Comparison of ENCODE assay signal across 21 cellular contexts in the genomic region with DNA sequence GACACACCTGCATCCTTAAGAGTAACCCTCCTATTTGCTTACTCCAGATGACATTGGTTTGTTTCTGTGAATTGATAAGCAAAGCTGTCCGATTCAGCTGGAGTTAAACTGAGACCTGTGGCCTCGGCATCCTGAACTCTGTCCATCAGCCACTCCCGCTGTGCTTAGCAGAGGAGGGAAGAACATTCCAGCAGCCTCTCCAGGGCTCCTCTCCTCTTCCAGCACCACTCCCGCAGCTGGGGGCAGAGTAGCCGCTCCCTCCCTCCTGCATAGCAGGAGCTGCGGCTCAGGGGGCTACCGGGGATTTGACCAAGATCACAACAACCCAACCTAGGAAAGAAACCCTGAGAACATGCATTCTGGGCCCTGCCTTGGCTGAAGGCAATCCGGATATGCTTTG. TPM values are rescaled to one million over a fixed set of nuclear protein-coding genes. Genes with fewer than 3 reads are reported as not detected.
DNase-seq lines count a peak whose midpoint lies in the region; ATAC-seq and TF ChIP-seq lines count a peak whose summit lies in the region.
"Had no signal": no experiment of that assay in that cellular context is flagged by ENCODE, and none has a peak within 500 bp of the region (broad histone marks: within the 10 kb centered on the region; RNA-seq: fewer than 3 reads in every experiment).

No MANE protein-coding gene starts in this region.

- TF ChIP-seq POLR2A in gastrocnemius medialis (IDR thresholded peaks at IDR 0.05): no peak

- H3K27ac Mint-ChIP-seq in WTC11: no peak overlapping the region
- H3K27ac Mint-ChIP-seq: CD4-positive, CD25-positive, alpha-beta regulatory T cell had no signal

- H3K27me3 Mint-ChIP-seq in WTC11 (ENCODE audit: low read depth): peaks cover 12% of the 10 kb centered on the region

- no peaks in the 10 kb centered on the region for H3K36me3 Mint-ChIP-seq in WTC11
- H3K36me3 Mint-ChIP-seq: CD4-positive, CD25-positive, alpha-beta regulatory T cell had no signal

- H3K4me3 Mint-ChIP-seq in WTC11: no peak overlapping the region
- H3K4me3 Mint-ChIP-seq: CD4-positive, CD25-positive, alpha-beta regulatory T cell had no signal

- intact Hi-C loops in left lung (cut with DNase I) (no loop called here), gastrocnemius medialis (cut with DNase I; ENCODE audit: low total_unique reads) (loop anchor here (10.0 kb wide), 1 partner anchor 830 kb away; no protein-coding TSS in a partner anchor)

- no peaks in the 10 kb centered on the region for H3K36me3 ChIP-seq in BLaER1 treated with 17β-estradiol and CSF1 and Interleukin-3, amounts not matched to agents 10 nM and 100 nM
- H3K36me3 ChIP-seq in left lung (no peaks in the 10 kb centered on the region), gastrocnemius medialis (no peaks in the 10 kb centered on the region), GM23248 (ENCODE audit: low read depth) (no peaks in the 10 kb centered on the region)

- H3K4me3 ChIP-seq in BLaER1 treated with 17β-estradiol and CSF1 and Interleukin-3, amounts not matched to agents 10 nM and 100 nM: peak overlapping the region in 1 of 10 experiments; percentile 27; a peak in 2 of 20 replicates
- no peak overlapping the region for H3K4me3 ChIP-seq in left lung
- H3K4me3 ChIP-seq in gastrocnemius medialis: no peak overlapping the region
- H3K4me3 ChIP-seq in GM23248: no peak overlapping the region
- H3K4me3 ChIP-seq: K562 had no signal

- in situ Hi-C loops in gastrocnemius medialis (cut with MboI; ENCODE audit: low sequenced_read_pairs in 4 of 4): no loop called here
- in situ Hi-C loops in GM23248 (cut with MboI): no loop called here

- H3K4me1 Mint-ChIP-seq in WTC11: peaks cover 23% of the 10 kb centered on the region
- H3K4me1 Mint-ChIP-seq: CD4-positive, CD25-positive, alpha-beta regulatory T cell had no signal

- H4K20me1 ChIP-seq in BLaER1 treated with 17β-estradiol and CSF1 and Interleukin-3, amounts not matched to agents 10 nM and 100 nM: no peaks in the 10 kb centered on the region; a peak in 1 of 22 replicates
- H4K20me1 ChIP-seq in GM23248 (ENCODE audit: insufficient read depth): no peaks in the 10 kb centered on the region

- ATAC-seq in WTC11: peak; percentile 70
- ATAC-seq in left lung: peak; percentile 53
- no peak for ATAC-seq in gastrocnemius medialis
- ATAC-seq: K562 had no signal

- no peaks in the 10 kb centered on the region for H3K9me3 ChIP-seq in BLaER1 treated with 17β-estradiol and CSF1 and Interleukin-3, amounts not matched to agents 10 nM and 100 nM (replicated peaks in 1 of 11)
- no peaks in the 10 kb centered on the region for H3K9me3 ChIP-seq in left lung
- H3K9me3 ChIP-seq in gastrocnemius medialis: no peaks in the 10 kb centered on the region
- H3K9me3 ChIP-seq in GM23248 (ENCODE audit: low read depth): no peaks in the 10 kb centered on the region
- H3K9me3 ChIP-seq: Caco-2 had no signal

- H3K4me2 ChIP-seq in BLaER1 treated with 17β-estradiol and CSF1 and Interleukin-3, amounts not matched to agents 10 nM and 100 nM: peak overlapping the region; percentile 45 to 90 (median 77)
- no peak overlapping the region for H3K4me2 ChIP-seq in GM23248 (ENCODE audit: unreplicated experiment)

- H2AFZ ChIP-seq in GM23248: no peak overlapping the region

- DNase-seq in WTC11 (ENCODE audit: low spot score): peak; percentile 16
- no peak for DNase-seq in left lung
- DNase-seq in gastrocnemius medialis: peak in 1 of 2 donors; percentile 53
- no peak for DNase-seq in T-helper 1 cell
- no peak for DNase-seq in NCI-H82 (lab: John Stamatoyannopoulos, UW)
- no peak for DNase-seq in kidney glomerular epithelial cell (lab: John Stamatoyannopoulos, UW)
- no peak for DNase-seq in GM23248
- DNase-seq: 8988T; Caco-2; CD4-positive, CD25-positive, alpha-beta regulatory T cell; GF-D8; GOT3; NCI-H1105 treated with DMSO at 0.1 percent for 48 hours; NCI-H1694; NCI-H748 treated with DMSO at 0.1 percent for 48 hours had no signal

- peak overlapping the region in 7 of 11 experiments; percentile 54 to 99 (median 76); a peak in 13 of 22 replicates for H3K27ac ChIP-seq in BLaER1 treated with 17β-estradiol and CSF1 and Interleukin-3, amounts not matched to agents 10 nM and 100 nM
- H3K27ac ChIP-seq in left lung (no peak overlapping the region), gastrocnemius medialis (peak overlapping the region; percentile 90 to 97 (median 94)), GM23248 (no peak overlapping the region)

- peaks cover 16 to 98% (median 93%) of the 10 kb centered on the region in 10 experiments for H3K4me1 ChIP-seq in BLaER1 treated with 17β-estradiol and CSF1 and Interleukin-3, amounts not matched to agents 10 nM and 100 nM
- H3K4me1 ChIP-seq in left lung (no peaks in the 10 kb centered on the region), gastrocnemius medialis (peaks cover 45 to 50% of the 10 kb centered on the region in 2 donors), GM23248 (ENCODE audit: insufficient read depth) (no peaks in the 10 kb centered on the region)
- H3K4me1 ChIP-seq: Caco-2 had no signal

- POLR2A ChIA-PET in WTC11 (lab: Charles Lee): no interaction called here

- H3K9me3 Mint-ChIP-seq in WTC11: no peaks in the 10 kb centered on the region
- H3K9me3 Mint-ChIP-seq: CD4-positive, CD25-positive, alpha-beta regulatory T cell had no signal

- 13 to 23% methylated on average over 8 of the region's 8 CpGs for WGBS in GM23248 (ENCODE audit: low coverage in 1 of 2, low lambda C conversion rate in 2 of 2, missing lambda C conversion rate in 2 of 2), 2 experiments

- peaks cover 0 to 6% (median 0%) of the 10 kb centered on the region in 11 experiments; a peak in 3 of 22 replicates for H3K27me3 ChIP-seq in BLaER1 treated with 17β-estradiol and CSF1 and Interleukin-3, amounts not matched to agents 10 nM and 100 nM
- H3K27me3 ChIP-seq in left lung: peaks cover 0 to 67% of the 10 kb centered on the region in 2 donors
- H3K27me3 ChIP-seq in gastrocnemius medialis: no peaks in the 10 kb centered on the region
- H3K27me3 ChIP-seq in GM23248 (replicated peaks; ENCODE audit: insufficient read depth): no peaks in the 10 kb centered on the region

- no peaks in the 10 kb centered on the region for H3K9me2 ChIP-seq in GM23248 (ENCODE audit: insufficient read depth)

- CTCF ChIA-PET in WTC11 (lab: Charles Lee): interaction anchor here (0.9 to 2.4 kb wide), 3 partner anchors 8 to 12 kb away, joined by 3 to 10 read pairs (median 4); a partner anchor contains a TSS

- no peaks in the 10 kb centered on the region for H3K79me2 ChIP-seq in GM23248 (ENCODE audit: insufficient read depth)

- TF ChIP-seq CTCF in WTC11 (IDR thresholded peaks at IDR 0.05) (no peak), left lung (IDR thresholded peaks at IDR 0.05) (no peak), gastrocnemius medialis (IDR thresholded peaks at IDR 0.05 in 4 of 5, conservative IDR thresholded peaks at IDR 0.05 in 1 of 5) (no peak)

- H3F3A ChIP-seq in GM23248 (ENCODE audit: insufficient read depth): no peaks in the 10 kb centered on the region

- peak overlapping the region in 7 of 11 experiments; percentile 48 to 72 (median 66); a peak in 14 of 22 replicates for H3K9ac ChIP-seq in BLaER1 treated with 17β-estradiol and CSF1 and Interleukin-3, amounts not matched to agents 10 nM and 100 nM
- no peak overlapping the region for H3K9ac ChIP-seq in GM23248

TF ChIP-seq in WTC11, 78 proteins besides CTCF, POLR2A, EP300 and RAD21 (continues in another document):
- TF ChIP-seq, protein P1, sequence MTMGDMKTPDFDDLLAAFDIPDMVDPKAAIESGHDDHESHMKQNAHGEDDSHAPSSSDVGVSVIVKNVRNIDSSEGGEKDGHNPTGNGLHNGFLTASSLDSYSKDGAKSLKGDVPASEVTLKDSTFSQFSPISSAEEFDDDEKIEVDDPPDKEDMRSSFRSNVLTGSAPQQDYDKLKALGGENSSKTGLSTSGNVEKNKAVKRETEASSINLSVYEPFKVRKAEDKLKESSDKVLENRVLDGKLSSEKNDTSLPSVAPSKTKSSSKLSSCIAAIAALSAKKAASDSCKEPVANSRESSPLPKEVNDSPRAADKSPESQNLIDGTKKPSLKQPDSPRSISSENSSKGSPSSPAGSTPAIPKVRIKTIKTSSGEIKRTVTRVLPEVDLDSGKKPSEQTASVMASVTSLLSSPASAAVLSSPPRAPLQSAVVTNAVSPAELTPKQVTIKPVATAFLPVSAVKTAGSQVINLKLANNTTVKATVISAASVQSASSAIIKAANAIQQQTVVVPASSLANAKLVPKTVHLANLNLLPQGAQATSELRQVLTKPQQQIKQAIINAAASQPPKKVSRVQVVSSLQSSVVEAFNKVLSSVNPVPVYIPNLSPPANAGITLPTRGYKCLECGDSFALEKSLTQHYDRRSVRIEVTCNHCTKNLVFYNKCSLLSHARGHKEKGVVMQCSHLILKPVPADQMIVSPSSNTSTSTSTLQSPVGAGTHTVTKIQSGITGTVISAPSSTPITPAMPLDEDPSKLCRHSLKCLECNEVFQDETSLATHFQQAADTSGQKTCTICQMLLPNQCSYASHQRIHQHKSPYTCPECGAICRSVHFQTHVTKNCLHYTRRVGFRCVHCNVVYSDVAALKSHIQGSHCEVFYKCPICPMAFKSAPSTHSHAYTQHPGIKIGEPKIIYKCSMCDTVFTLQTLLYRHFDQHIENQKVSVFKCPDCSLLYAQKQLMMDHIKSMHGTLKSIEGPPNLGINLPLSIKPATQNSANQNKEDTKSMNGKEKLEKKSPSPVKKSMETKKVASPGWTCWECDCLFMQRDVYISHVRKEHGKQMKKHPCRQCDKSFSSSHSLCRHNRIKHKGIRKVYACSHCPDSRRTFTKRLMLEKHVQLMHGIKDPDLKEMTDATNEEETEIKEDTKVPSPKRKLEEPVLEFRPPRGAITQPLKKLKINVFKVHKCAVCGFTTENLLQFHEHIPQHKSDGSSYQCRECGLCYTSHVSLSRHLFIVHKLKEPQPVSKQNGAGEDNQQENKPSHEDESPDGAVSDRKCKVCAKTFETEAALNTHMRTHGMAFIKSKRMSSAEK (CRISPR knock-in tag; IDR thresholded peaks at IDR 0.05; ENCODE audit: borderline replicate concordance): no peak
- TF ChIP-seq, protein P2, sequence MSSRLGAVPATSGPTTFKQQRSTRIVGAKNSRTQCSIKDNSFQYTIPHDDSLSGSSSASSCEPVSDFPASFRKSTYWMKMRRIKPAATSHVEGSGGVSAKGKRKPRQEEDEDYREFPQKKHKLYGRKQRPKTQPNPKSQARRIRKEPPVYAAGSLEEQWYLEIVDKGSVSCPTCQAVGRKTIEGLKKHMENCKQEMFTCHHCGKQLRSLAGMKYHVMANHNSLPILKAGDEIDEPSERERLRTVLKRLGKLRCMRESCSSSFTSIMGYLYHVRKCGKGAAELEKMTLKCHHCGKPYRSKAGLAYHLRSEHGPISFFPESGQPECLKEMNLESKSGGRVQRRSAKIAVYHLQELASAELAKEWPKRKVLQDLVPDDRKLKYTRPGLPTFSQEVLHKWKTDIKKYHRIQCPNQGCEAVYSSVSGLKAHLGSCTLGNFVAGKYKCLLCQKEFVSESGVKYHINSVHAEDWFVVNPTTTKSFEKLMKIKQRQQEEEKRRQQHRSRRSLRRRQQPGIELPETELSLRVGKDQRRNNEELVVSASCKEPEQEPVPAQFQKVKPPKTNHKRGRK (CRISPR knock-in tag; IDR thresholded peaks at IDR 0.05; ENCODE audit: borderline replicate concordance): peak; percentile 93; the same call in 1 of the 2 replicates

RNA-seq across cellular contexts. Expression of a gene that starts 8.8 kb away (rescaled TPM):
- total RNA-seq in WTC11 (2021) (0.15 to 0.25 TPM (median 0.16 TPM) in 3 replicates), left lung (not detected), gastrocnemius medialis (1 to 10 TPM; 2.1 to 6.8 (median 5.7) TPM)
- not detected in 2 replicates for total RNA-seq in GM23248 (2014; rRNA removed; shearing (Covaris generic))
- not detected in 2 replicates for polyA plus RNA-seq in GM23248 (2016; fragmentation: Nextera tagmentation; extraction: Ambion mirVana)
- total RNA-seq: Caco-2; CD4-positive, CD25-positive, alpha-beta regulatory T cell; Daoy; K562; NCI-H460; RPMI7951 had no signal
- polyA plus RNA-seq: AG04450; CD4-positive, CD25-positive, alpha-beta regulatory T cell; K562 had no signal

Comparison
In these comparisons a context has a peak if more than half of its experiments do, and no peak if none do; other contexts are left out.
1. H3K27ac ChIP-seq: peak in BLaER1 treated with 17β-estradiol and CSF1 and Interleukin-3, amounts not matched to agents 10 nM and 100 nM (7 of 11) and gastrocnemius medialis (4 of 4); none in left lung (0 of 2) and GM23248 (single experiment).
2. ATAC-seq: peak in WTC11 (single experiment) and left lung (single experiment); none in gastrocnemius medialis (0 of 2).